Comparison of ENCODE assay signal across 14 cellular contexts in the genomic region with DNA sequence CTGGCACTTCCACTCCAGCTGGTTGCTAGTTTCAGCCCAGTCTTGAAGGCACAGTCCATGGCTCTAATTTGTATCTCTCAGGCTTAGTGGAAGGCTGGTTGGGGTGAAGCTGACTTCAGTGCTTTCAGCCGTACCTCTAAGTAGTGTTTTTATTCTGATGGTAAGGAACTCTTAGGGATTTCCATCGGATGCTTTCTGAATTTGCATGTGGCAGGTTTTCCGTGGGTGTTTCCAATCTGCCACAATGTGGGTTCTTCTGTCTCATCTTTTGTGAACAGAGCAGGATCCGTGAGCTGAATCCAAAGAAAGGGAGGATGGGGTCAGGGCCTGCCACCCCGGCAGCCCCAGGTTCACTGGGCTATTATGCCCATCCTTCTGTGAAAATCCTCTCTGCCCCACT.
A peak's percentile ranks its signal among the peaks of the same experiment; 100 is the strongest.
DNase-seq lines count a peak whose midpoint lies in the region; ATAC-seq and TF ChIP-seq lines count a peak whose summit lies in the region.
"Had no signal": no experiment of that assay in that cellular context is flagged by ENCODE, and none has a peak within 500 bp of the region (broad histone marks: within the 10 kb centered on the region; RNA-seq: fewer than 3 reads in every experiment).

No MANE protein-coding gene starts in this region.

- H3K9me3 Mint-ChIP-seq in GM23338, result no peaks in the 10 kb centered on the region
- H3K9me3 Mint-ChIP-seq: CD8-positive, alpha-beta T cell; H9 had no signal

- DNase-seq in GM23338 (ENCODE audit: low spot score), result no peak
- DNase-seq in middle frontal gyrus (ENCODE audit: extremely low spot score, low spot score), result peak; percentile 6
- DNase-seq in occipital lobe (lab: John Stamatoyannopoulos, UW), result peak; percentile 13
- no peak for DNase-seq in Kasumi-1 (lab: John Stamatoyannopoulos, UW)
- DNase-seq in HEK293T (ENCODE audit: extremely low spot score), result no peak
- no peak for DNase-seq in DMS79 treated with DMSO at 0.1 percent for 48 hours (lab: John Stamatoyannopoulos, UW)
- DNase-seq: ACHN; CD8-positive, alpha-beta T cell; DMS153; DMS79; GF-D8; H9 had no signal

- peak overlapping the region; percentile 80; the same call in 1 of the 2 replicates for H2AFZ ChIP-seq in GM23338

- no peak overlapping the region for H3K4me3 Mint-ChIP-seq in GM23338
- H3K4me3 Mint-ChIP-seq: CD8-positive, alpha-beta T cell; H9 had no signal

- CTCF ChIA-PET in HEK293T (lab: Yijun Ruan, JAX), result no interaction called here

- H3K27me3 ChIP-seq in GM23338 (ENCODE audit: insufficient read depth), result no peaks in the 10 kb centered on the region

- H3K79me2 ChIP-seq in GM23338 (replicated peaks; ENCODE audit: insufficient read depth), result no peaks in the 10 kb centered on the region

- H3K27ac Mint-ChIP-seq in GM23338, result no peak overlapping the region
- H3K27ac Mint-ChIP-seq: CD8-positive, alpha-beta T cell had no signal

- no peaks in the 10 kb centered on the region for H4K20me1 ChIP-seq in GM23338 (replicated peaks; ENCODE audit: insufficient read depth)

- no peaks in the 10 kb centered on the region for H3K36me3 ChIP-seq in GM23338 (ENCODE audit: insufficient read depth)

- H3K27ac ChIP-seq in GM23338 (ENCODE audit: low read depth), result no peak overlapping the region
- H3K27ac ChIP-seq: KMS-11 had no signal

- peaks cover 7% of the 10 kb centered on the region for H3K27me3 Mint-ChIP-seq in GM23338 (ENCODE audit: insufficient read depth, low read depth, poor library complexity)

- ATAC-seq in GM23338 (no peak), GM21576 (IDR thresholded peaks at IDR 0.05; ENCODE audit: unreplicated experiment) (no peak)
- ATAC-seq: CD8-positive, alpha-beta T cell had no signal

- no peaks in the 10 kb centered on the region for H3K9me2 ChIP-seq in GM23338 (ENCODE audit: insufficient read depth)

- no peaks in the 10 kb centered on the region for H3F3A ChIP-seq in GM23338 (replicated peaks; ENCODE audit: low read depth)

- H3K36me3 Mint-ChIP-seq in GM23338 (ENCODE audit: low read depth), result no peaks in the 10 kb centered on the region
- H3K36me3 Mint-ChIP-seq: CD8-positive, alpha-beta T cell had no signal

- H3K4me2 ChIP-seq in GM23338, result no peak overlapping the region
- H3K4me2 ChIP-seq: KMS-11 had no signal

- TF ChIP-seq CTCF in GM23338 (conservative IDR thresholded peaks at IDR 0.05; ENCODE audit: low read depth in 2 of 2), result no peak

- H3K4me1 ChIP-seq in GM23338 (ENCODE audit: insufficient read depth), result no peaks in the 10 kb centered on the region

- H3K4me1 Mint-ChIP-seq in GM23338, result peaks cover 9% of the 10 kb centered on the region

- POLR2A ChIA-PET in HEK293T (lab: Yijun Ruan, JAX), result no interaction called here

- no peak overlapping the region for H3K4me3 ChIP-seq in GM23338

TF ChIP-seq in HEK293T, 16 proteins besides CTCF, POLR2A, EP300 and RAD21:
- no peak for TF ChIP-seq LEF1 (IDR thresholded peaks at IDR 0.05; ENCODE audit: borderline replicate concordance)
- TF ChIP-seq FOXA1 (IDR thresholded peaks at IDR 0.05), result no peak
- TF ChIP-seq ARNT (IDR thresholded peaks at IDR 0.05), result no peak
- TF ChIP-seq, protein P1, sequence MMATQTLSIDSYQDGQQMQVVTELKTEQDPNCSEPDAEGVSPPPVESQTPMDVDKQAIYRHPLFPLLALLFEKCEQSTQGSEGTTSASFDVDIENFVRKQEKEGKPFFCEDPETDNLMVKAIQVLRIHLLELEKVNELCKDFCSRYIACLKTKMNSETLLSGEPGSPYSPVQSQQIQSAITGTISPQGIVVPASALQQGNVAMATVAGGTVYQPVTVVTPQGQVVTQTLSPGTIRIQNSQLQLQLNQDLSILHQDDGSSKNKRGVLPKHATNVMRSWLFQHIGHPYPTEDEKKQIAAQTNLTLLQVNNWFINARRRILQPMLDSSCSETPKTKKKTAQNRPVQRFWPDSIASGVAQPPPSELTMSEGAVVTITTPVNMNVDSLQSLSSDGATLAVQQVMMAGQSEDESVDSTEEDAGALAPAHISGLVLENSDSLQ (IDR thresholded peaks at IDR 0.05), result no peak
- no peak for TF ChIP-seq FOXM1 (IDR thresholded peaks at IDR 0.05; ENCODE audit: borderline replicate concordance)
- no peak for TF ChIP-seq BHLHE40 (IDR thresholded peaks at IDR 0.05; ENCODE audit: borderline replicate concordance)
- no peak for TF ChIP-seq HDGF (IDR thresholded peaks at IDR 0.05; ENCODE audit: borderline replicate concordance)

Comparison
In these comparisons a context has a peak if more than half of its experiments do, and no peak if none do; other contexts are left out.
1. DNase-seq: peak in middle frontal gyrus (single experiment) and occipital lobe (single experiment); none in GM23338 (single experiment), Kasumi-1 (0 of 2), HEK293T (single experiment) and DMS79 treated with DMSO at 0.1 percent for 48 hours (single experiment).